Comparison of ENCODE assay signal across 24 cellular contexts in genomic region chr9:83247732-83248131, GRCh38.
DNase-seq lines count a peak whose midpoint lies in the region; ATAC-seq and TF ChIP-seq lines count a peak whose summit lies in the region.
"Had no signal": no experiment of that assay in that cellular context is flagged by ENCODE, and none has a peak within 500 bp of the region (broad histone marks: within the 10 kb centered on the region; RNA-seq: fewer than 3 reads in every experiment).

No MANE protein-coding gene starts in this region.

- no peaks in the 10 kb centered on the region for H3K4me1 ChIP-seq in tibial nerve
- H3K4me1 ChIP-seq: gastroesophageal sphincter, parathyroid adenoma, tibial artery had no signal

- no peak for TF ChIP-seq POLR2A in tibial nerve (IDR thresholded peaks at IDR 0.05)

- WGBS in tibial nerve, 2 donors, result 89 to 92% methylated on average over 4 of the region's 4 CpGs

- H3K4me3 ChIP-seq in tibial nerve, result no peak overlapping the region
- H3K4me3 ChIP-seq: gastroesophageal sphincter, tibial artery had no signal

- DNase-seq in tibial nerve (ENCODE audit: low spot score in 2 of 2) (no peak), activated T-cell treated with anti-CD3 and anti-CD28 coated beads for 4 hours (no peak), kidney glomerular epithelial cell (lab: John Stamatoyannopoulos, UW) (no peak), NCI-H128 (lab: John Stamatoyannopoulos, UW; ENCODE audit: unreplicated experiment) (no peak)
- DNase-seq: activated CD4-positive, alpha-beta T cell treated with anti-CD3 and anti-CD28 coated beads, Interleukin-2, amount 10 ng/mL, durations not matched to agents 7 days and 5 days; activated CD8-positive, alpha-beta memory T cell treated with anti-CD3 and anti-CD28 coated beads, Interleukin-2, amount 50 U/mL, for 48 hours; CD4-positive, CD25-positive, alpha-beta regulatory T cell; DMS153; GDM1; Karpas-422; mesenchymal stem cell; naive B cell; NCI-H1048; NCI-H2107; NCI-H524 treated with DMSO at 0.1 percent for 48 hours; stimulated activated naive CD4-positive, alpha-beta T cell; tibial artery had no signal

- no peak for TF ChIP-seq EP300 in tibial nerve (IDR thresholded peaks at IDR 0.05)

- H3K9me3 ChIP-seq in tibial nerve, result peaks cover 0 to 19% (median 0%) of the 10 kb centered on the region in 4 donors

- TF ChIP-seq CTCF in tibial nerve (IDR thresholded peaks at IDR 0.05), result no peak

- ATAC-seq in GM18498 (IDR thresholded peaks at IDR 0.05; ENCODE audit: unreplicated experiment) (peak; percentile 56), GM19397 (IDR thresholded peaks at IDR 0.05; ENCODE audit: unreplicated experiment) (peak; percentile 66), HG02759 (IDR thresholded peaks at IDR 0.05; ENCODE audit: unreplicated experiment) (peak; percentile 93), HG03442 (IDR thresholded peaks at IDR 0.05; ENCODE audit: unreplicated experiment) (peak; percentile 92)
- ATAC-seq: gastroesophageal sphincter, sciatic nerve had no signal

- no peak overlapping the region for H3K27ac ChIP-seq in tibial nerve
- H3K27ac ChIP-seq: gastroesophageal sphincter, parathyroid adenoma, tibial artery had no signal

- H3K27me3 ChIP-seq in tibial nerve, result no peaks in the 10 kb centered on the region
- H3K27me3 ChIP-seq: gastroesophageal sphincter, tibial artery had no signal

- H3K36me3 ChIP-seq in tibial nerve, result peaks cover 0 to 39% (median 0%) of the 10 kb centered on the region in 3 donors
